Comparison of ENCODE assay signal across 8 cellular contexts in the genomic region with DNA sequence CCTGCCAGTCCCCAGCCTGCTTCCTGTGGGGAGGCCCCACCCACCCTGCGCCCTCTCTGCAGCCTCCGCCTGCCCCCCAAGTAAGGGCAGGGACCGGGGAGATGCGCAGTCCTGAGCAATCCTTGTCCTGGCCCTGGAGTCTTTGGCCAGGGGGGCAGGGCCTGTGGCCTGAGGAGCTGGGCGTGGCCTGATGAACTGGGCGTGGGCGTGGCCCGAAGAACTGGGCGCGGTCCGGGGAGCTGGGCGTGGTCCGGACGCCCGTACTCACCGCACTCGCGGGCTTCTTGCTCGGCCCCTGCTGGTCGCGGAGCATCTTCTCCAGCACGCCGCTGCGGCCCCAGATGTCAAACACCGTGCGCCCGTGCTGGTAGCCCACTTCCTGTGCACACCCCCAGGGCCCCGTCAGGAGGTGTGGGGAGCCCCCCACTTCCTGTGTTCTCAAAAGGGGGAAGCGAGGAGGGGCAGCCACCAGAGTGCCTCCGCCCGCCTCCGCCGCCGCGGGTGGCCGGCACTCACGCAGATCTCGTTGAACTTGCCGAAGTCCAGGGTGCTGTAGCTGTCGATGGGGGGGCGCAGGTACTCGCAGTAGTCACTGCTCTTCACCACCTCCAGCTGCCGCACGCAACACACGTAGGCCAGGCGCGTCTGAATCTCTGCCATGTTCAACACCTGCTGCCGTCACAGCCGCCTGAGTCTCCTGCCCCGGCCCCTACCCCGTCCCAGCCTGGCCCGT. TPM values are rescaled to one million over a fixed set of nuclear protein-coding genes. Genes with fewer than 3 reads are reported as not detected.
DNase-seq lines count a peak whose midpoint lies in the region; ATAC-seq and TF ChIP-seq lines count a peak whose summit lies in the region.

No MANE protein-coding gene starts in this region.

- TF ChIP-seq RAD21 in Ishikawa (IDR thresholded peaks at IDR 0.05; ENCODE audit: low read depth): no peak

- intact Hi-C loops in left ventricle myocardium superior (cut with micrococcal nuclease): no loop called here

- peak; percentile 53 for DNase-seq in GM19240 (ENCODE audit: insufficient read length, low spot score)
- peak; percentile 62 for DNase-seq in activated T-cell treated with anti-CD3 and anti-CD28 coated beads for 1 hour (ENCODE audit: low read depth)
- DNase-seq in left ventricle myocardium superior: peak; percentile 67
- DNase-seq in stimulated activated CD4-positive, alpha-beta T cell treated with anti-CD3 and anti-CD28 coated beads, TNF-alpha, amount 100 ng/mL, for 4 hours (ENCODE audit: low read depth in 3 of 3): peak in 2 of 3 experiments; percentile 37 to 49
- no peak for DNase-seq in NCI-H2171 (lab: John Stamatoyannopoulos, UW)
- no peak for DNase-seq in NCI-H2171 treated with DMSO at 0.1 percent for 48 hours (lab: John Stamatoyannopoulos, UW)

- TF ChIP-seq EP300 in Ishikawa (IDR thresholded peaks at IDR 0.05; ENCODE audit: borderline replicate concordance): no peak

- ATAC-seq in left ventricle myocardium superior: no peak
- ATAC-seq in GM19455 (IDR thresholded peaks at IDR 0.05; ENCODE audit: unreplicated experiment): no peak

TF ChIP-seq in Ishikawa, 13 proteins besides CTCF, POLR2A, EP300 and RAD21:
- TF ChIP-seq ZBTB7A (IDR thresholded peaks at IDR 0.05; ENCODE audit: low read depth) (no peak), EGR1 (IDR thresholded peaks at IDR 0.05) (0 out of 2 replicates have a peak, but pooled peaks have one; percentile 39)

RNA-seq across cellular contexts. Expression of gene NSMF, which starts 2.7 kb away (rescaled TPM):
- total RNA-seq in left ventricle myocardium superior: 10.2 TPM

RNA-seq across cellular contexts. Expression of gene ENTPD8, which starts 20.7 kb away (rescaled TPM):
- not detected for total RNA-seq in left ventricle myocardium superior

RNA-seq across cellular contexts. Expression of gene NOXA1, which starts 38.6 kb away (rescaled TPM):
- 1.9 TPM for total RNA-seq in left ventricle myocardium superior

RNA-seq across cellular contexts. Expression of gene EXD3, which starts 38.9 kb away (rescaled TPM):
- total RNA-seq in left ventricle myocardium superior: 8.3 TPM

Comparison
In these comparisons a context has a peak if more than half of its experiments do, and no peak if none do; other contexts are left out.
1. DNase-seq: peak in GM19240 (single experiment), activated T-cell treated with anti-CD3 and anti-CD28 coated beads for 1 hour (single experiment), left ventricle myocardium superior (single experiment) and stimulated activated CD4-positive, alpha-beta T cell treated with anti-CD3 and anti-CD28 coated beads, TNF-alpha, amount 100 ng/mL, for 4 hours (2 of 3); none in NCI-H2171 (single experiment) and NCI-H2171 treated with DMSO at 0.1 percent for 48 hours (single experiment).